ENCODE assay signal across 22 cellular contexts in the genomic region with DNA sequence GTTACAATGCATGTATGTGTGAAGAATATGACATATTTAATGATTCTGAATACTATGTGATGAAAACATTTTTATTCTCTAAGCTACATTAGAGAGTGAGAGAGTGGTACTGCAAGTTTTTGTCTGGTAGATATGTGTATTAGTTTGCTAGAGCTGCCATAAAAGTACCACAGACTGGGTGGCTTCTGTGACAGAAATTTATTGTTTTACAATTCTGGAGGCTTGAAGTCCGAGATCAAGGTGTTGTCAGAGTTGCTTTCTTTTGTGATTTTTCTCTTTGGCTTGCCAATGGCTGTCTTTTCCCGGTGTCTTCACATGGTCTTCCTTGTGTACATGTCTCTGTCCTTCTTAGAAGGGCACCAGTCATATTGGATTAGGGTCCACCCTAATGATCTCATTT. TPM values are rescaled to one million over a fixed set of nuclear protein-coding genes. Genes with fewer than 3 reads are reported as not detected.
A peak's percentile ranks its signal among the peaks of the same experiment; 100 is the strongest.
DNase-seq lines count a peak whose midpoint lies in the region; ATAC-seq, FAIRE-seq and TF ChIP-seq lines count a peak whose summit lies in the region.
"Had no signal": no experiment of that assay in that cellular context is flagged by ENCODE, and none has a peak within 500 bp of the region (broad histone marks: within the 10 kb centered on the region; RNA-seq: fewer than 3 reads in every experiment).

No MANE protein-coding gene starts in this region.

- DNase-seq in NCI-H82 (lab: John Stamatoyannopoulos, UW), result peak; percentile 11
- peak in 1 of 3 donors; percentile 28 for DNase-seq in mucosa of descending colon
- DNase-seq in NCI-H146 treated with DMSO at 0.1 percent for 48 hours (lab: John Stamatoyannopoulos, UW; ENCODE audit: unreplicated experiment), result no peak
- no peak for DNase-seq in NCI-H1417 treated with DMSO at 0.1 percent for 48 hours (lab: John Stamatoyannopoulos, UW)
- DNase-seq in dorsolateral prefrontal cortex, result no peak
- DNase-seq: AML-193; Caco-2; Calu3; CD4-positive, alpha-beta T cell; CD8-positive, alpha-beta T cell; DMS79 treated with DMSO at 0.1 percent for 48 hours; GF-D8 had no signal

- peak; percentile 41 for FAIRE-seq in colon (lab: Jason Lieb, UNC)
- FAIRE-seq: A549, D721Med, G401.6, GM12891 had no signal

- ATAC-seq in mucosa of descending colon, result peak; percentile 87
- ATAC-seq: A549; CD8-positive, alpha-beta T cell had no signal

- H3K9me3 ChIP-seq in mucosa of descending colon, result no peaks in the 10 kb centered on the region
- H3K9me3 ChIP-seq: A549; BLaER1 treated with 17β-estradiol and CSF1 and Interleukin-3, amounts not matched to agents 10 nM and 100 nM; Caco-2 had no signal

- no peaks in the 10 kb centered on the region for H3K4me1 ChIP-seq in mucosa of descending colon (ENCODE audit: low read depth)
- H3K4me1 ChIP-seq: A549, Caco-2 had no signal

- no peak overlapping the region for H3K4me3 ChIP-seq in mucosa of descending colon
- H3K4me3 ChIP-seq in dorsolateral prefrontal cortex, result no peak overlapping the region
- H3K4me3 ChIP-seq: A549; BLaER1 treated with 17β-estradiol and CSF1 and Interleukin-3, amounts not matched to agents 10 nM and 100 nM had no signal

- H3K27me3 ChIP-seq in dorsolateral prefrontal cortex, result no peaks in the 10 kb centered on the region
- H3K27me3 ChIP-seq: BLaER1 treated with 17β-estradiol and CSF1 and Interleukin-3, amounts not matched to agents 10 nM and 100 nM had no signal

- no peaks in the 10 kb centered on the region for H3K36me3 ChIP-seq in mucosa of descending colon (ENCODE audit: low read depth)
- H3K36me3 ChIP-seq: BLaER1 treated with 17β-estradiol and CSF1 and Interleukin-3, amounts not matched to agents 10 nM and 100 nM had no signal

- TF ChIP-seq CTCF in mucosa of descending colon (IDR thresholded peaks at IDR 0.05) (no peak), dorsolateral prefrontal cortex (IDR thresholded peaks at IDR 0.05 in 54 of 56, conservative IDR thresholded peaks at IDR 0.05 in 2 of 56; ENCODE audit: low read depth in 1 of 56, partially characterized antibody in 56 of 56) (no peak)

- intact Hi-C loops in mucosa of descending colon (cut with DNase I, micrococcal nuclease), result no loop called here
- intact Hi-C loops in dorsolateral prefrontal cortex (cut with DNase I), result no loop called here

- H3K27ac ChIP-seq in dorsolateral prefrontal cortex, result no peak overlapping the region
- H3K27ac ChIP-seq: 22Rv1; A549; BLaER1 treated with 17β-estradiol and CSF1 and Interleukin-3, amounts not matched to agents 10 nM and 100 nM; C4-2B had no signal

RNA-seq across cellular contexts. Expression of a gene that starts 6.9 kb away (rescaled TPM):
- total RNA-seq in mucosa of descending colon (not detected), dorsolateral prefrontal cortex (not detected)
- total RNA-seq: A172; B cell; Caco-2; Calu3; CD4-positive, alpha-beta T cell; CD8-positive, alpha-beta T cell had no signal

RNA-seq across cellular contexts. Expression of a gene that starts 46.3 kb away (rescaled TPM):
- not detected for total RNA-seq in mucosa of descending colon
- not detected for total RNA-seq in dorsolateral prefrontal cortex
- total RNA-seq: A172; B cell; Caco-2; Calu3; CD4-positive, alpha-beta T cell; CD8-positive, alpha-beta T cell had no signal
